Comparison of ENCODE assay signal across 8 cellular contexts in the genomic region with DNA sequence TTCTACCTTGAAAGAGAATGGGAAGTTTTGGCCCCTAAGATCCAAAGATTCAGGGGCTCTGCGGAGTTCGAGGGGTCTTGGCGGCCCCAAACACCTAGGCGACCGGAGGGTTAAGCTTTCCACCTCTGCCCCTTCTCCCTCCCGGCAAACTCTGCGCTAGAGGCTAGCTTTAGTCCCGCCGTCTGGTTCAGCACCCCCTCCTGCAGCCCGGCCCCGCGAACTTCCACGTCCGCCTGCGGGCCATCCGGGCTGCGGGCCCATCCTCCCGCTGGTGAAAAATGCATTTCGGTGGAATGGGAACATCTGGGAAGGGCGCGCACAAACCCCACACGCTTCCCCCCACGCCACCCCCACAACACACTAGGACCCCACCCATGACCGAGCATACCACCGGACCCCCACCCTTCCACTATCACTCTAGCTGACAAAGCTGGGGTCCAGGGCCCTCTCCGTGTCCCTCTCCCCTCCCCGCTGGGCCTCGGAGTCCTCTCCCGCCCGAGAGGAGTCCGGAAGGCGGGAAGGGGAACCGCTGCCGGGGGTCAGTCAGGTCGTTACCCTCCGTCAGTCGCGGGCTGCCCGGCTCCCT. TPM values are rescaled to one million over a fixed set of nuclear protein-coding genes. Genes with fewer than 3 reads are reported as not detected.
DNase-seq lines count a peak whose midpoint lies in the region; ATAC-seq and TF ChIP-seq lines count a peak whose summit lies in the region.

No MANE protein-coding gene starts in this region.

- peaks cover 11% of the 10 kb centered on the region for H3K4me1 ChIP-seq in skeletal muscle satellite cell (ENCODE audit: control insufficient read depth, insufficient read depth, low read length)

- H3K4me3 Mint-ChIP-seq in activated naive CD4-positive, alpha-beta T cell treated with anti-CD3 and anti-CD28 coated beads, Interleukin-2, amount 10 ng/mL, durations not matched to agents 7 days and 5 days, result peak overlapping the region; percentile 59

- peaks cover 8% of the 10 kb centered on the region for H3K36me3 Mint-ChIP-seq in activated naive CD4-positive, alpha-beta T cell treated with anti-CD3 and anti-CD28 coated beads, Interleukin-2, amount 10 ng/mL, durations not matched to agents 7 days and 5 days

- peak overlapping the region; percentile 57 to 92 for H3K4me3 ChIP-seq in foreskin fibroblast (ENCODE audit: low read depth in 1 of 2, low read length in 2 of 2)
- H3K4me3 ChIP-seq in skeletal muscle satellite cell (ENCODE audit: low read length), result peak overlapping the region; percentile 74

- DNase-seq in activated naive CD4-positive, alpha-beta T cell treated with anti-CD3 and anti-CD28 coated beads, Interleukin-2, amount 10 ng/mL, durations not matched to agents 7 days and 5 days, result no peak
- no peak for DNase-seq in activated naive CD4-positive, alpha-beta T cell (lab: John Stamatoyannopoulos, UW)
- DNase-seq in SW480 (ENCODE audit: low spot score) (peak; percentile 31), foreskin fibroblast (peak in 1 of 2 donors; percentile 85), left lobe of liver (ENCODE audit: low spot score) (no peak)

- H3K9me3 Mint-ChIP-seq in activated naive CD4-positive, alpha-beta T cell treated with anti-CD3 and anti-CD28 coated beads, Interleukin-2, amount 10 ng/mL, durations not matched to agents 7 days and 5 days, result no peaks in the 10 kb centered on the region

- H3K27me3 Mint-ChIP-seq in activated naive CD4-positive, alpha-beta T cell treated with anti-CD3 and anti-CD28 coated beads, Interleukin-2, amount 10 ng/mL, durations not matched to agents 7 days and 5 days, result peaks cover 94% of the 10 kb centered on the region

- peak overlapping the region; percentile 49 for H3K27ac Mint-ChIP-seq in activated naive CD4-positive, alpha-beta T cell treated with anti-CD3 and anti-CD28 coated beads, Interleukin-2, amount 10 ng/mL, durations not matched to agents 7 days and 5 days

- H3K9me3 ChIP-seq in skeletal muscle satellite cell (replicated peaks; ENCODE audit: low read length), result no peaks in the 10 kb centered on the region

- no peak for TF ChIP-seq CTCF in foreskin fibroblast (IDR thresholded peaks at IDR 0.05; ENCODE audit: low read depth, low read length)

- peaks cover 53% of the 10 kb centered on the region for H3K4me1 Mint-ChIP-seq in activated naive CD4-positive, alpha-beta T cell treated with anti-CD3 and anti-CD28 coated beads, Interleukin-2, amount 10 ng/mL, durations not matched to agents 7 days and 5 days

- ATAC-seq in HG03045 (IDR thresholded peaks at IDR 0.05; ENCODE audit: unreplicated experiment) (no peak), left lobe of liver (no peak), HG03159 (IDR thresholded peaks at IDR 0.05; ENCODE audit: unreplicated experiment) (no peak)

- H3K9ac ChIP-seq in skeletal muscle satellite cell (ENCODE audit: low read depth, low read length), result peak overlapping the region; percentile 57

- H3K27me3 ChIP-seq in skeletal muscle satellite cell (ENCODE audit: control insufficient read depth, insufficient read depth, low read length), result peaks cover 46% of the 10 kb centered on the region

- H3K36me3 ChIP-seq in skeletal muscle satellite cell (ENCODE audit: insufficient read depth, low read length), result no peaks in the 10 kb centered on the region

- CTCF ChIA-PET in activated naive CD4-positive, alpha-beta T cell treated with anti-CD3 and anti-CD28 coated beads, Interleukin-2, amount 10 ng/mL, durations not matched to agents 7 days and 5 days (lab: Charles Lee), result no interaction called here

- H3K4me2 ChIP-seq in skeletal muscle satellite cell (ENCODE audit: low read length), result peak overlapping the region; percentile 89

RNA-seq across cellular contexts. Expression of a gene that starts 1.0 kb away (rescaled TPM):
- 12.4 and 12.5 TPM in 2 replicates for total RNA-seq in skeletal muscle satellite cell (2012; rRNA removed)
- total RNA-seq in left lobe of liver, result not detected

RNA-seq across cellular contexts. Expression of a gene that starts 4.7 kb away (rescaled TPM):
- 42.1 and 42.4 TPM in 2 replicates for total RNA-seq in skeletal muscle satellite cell (2012; rRNA removed)
- total RNA-seq in left lobe of liver, result 7.5 TPM
